ENCODE assay signal across 17 cellular contexts in the genomic region with DNA sequence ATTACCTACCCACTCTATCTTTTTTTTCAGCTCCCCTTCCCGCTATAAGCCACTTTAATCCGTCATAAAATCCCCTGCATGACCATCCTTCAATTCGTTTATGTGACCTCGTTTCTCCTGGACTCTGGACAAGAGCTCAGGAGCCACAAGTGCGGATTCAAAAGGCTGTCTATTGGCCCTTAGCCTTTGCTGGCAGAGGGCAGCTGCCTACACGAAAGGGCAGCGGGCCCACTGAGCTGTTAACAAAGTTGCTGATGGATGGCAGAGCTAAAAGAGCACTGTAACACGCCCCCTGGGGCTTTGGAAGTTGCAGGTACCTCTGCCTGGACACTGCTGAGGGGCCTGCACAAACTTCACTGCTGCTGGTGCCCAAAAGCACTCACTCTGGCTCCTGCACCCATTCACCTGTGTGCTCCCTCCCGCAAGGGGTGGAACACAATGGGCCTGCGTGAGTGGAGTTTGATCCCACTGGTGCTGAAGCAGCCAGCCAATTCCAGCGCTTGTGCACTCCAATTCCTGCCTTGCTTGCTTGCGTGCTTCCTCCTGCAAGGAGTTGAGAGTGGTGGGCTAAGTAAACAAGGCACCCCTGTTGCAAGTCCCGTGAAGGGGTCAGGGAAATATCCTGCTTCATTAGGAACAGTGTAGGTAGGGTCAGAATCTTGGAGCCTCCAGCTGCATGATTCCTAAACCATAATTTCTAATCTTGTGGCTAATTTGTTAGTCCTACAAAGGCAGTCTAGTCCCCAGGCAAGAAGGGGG. TPM values are rescaled to one million over a fixed set of nuclear protein-coding genes. Genes with fewer than 3 reads are reported as not detected.
DNase-seq lines count a peak whose midpoint lies in the region; ATAC-seq, FAIRE-seq and TF ChIP-seq lines count a peak whose summit lies in the region.
"Had no signal": no experiment of that assay in that cellular context is flagged by ENCODE, and none has a peak within 500 bp of the region (broad histone marks: within the 10 kb centered on the region; RNA-seq: fewer than 3 reads in every experiment).

No MANE protein-coding gene starts in this region.

- H2BK20ac ChIP-seq in H9 (ENCODE audit: low read depth, low read length, poor library complexity, severe bottlenecking): no peak overlapping the region

- no peak overlapping the region for H2AK5ac ChIP-seq in H9 (ENCODE audit: insufficient read length, low read length)

- no peak for FAIRE-seq in small intestine (lab: Jason Lieb, UNC)
- FAIRE-seq: H54 had no signal

- H3K36me3 Mint-ChIP-seq in H9 (ENCODE audit: insufficient read depth in 1 of 3, low read depth in 3 of 3) (peaks cover 0 to 6% (median 2%) of the 10 kb centered on the region in 3 experiments; a peak in 3 of 7 replicates), mesothelial cell of epicardium (peaks cover 2% of the 10 kb centered on the region)

- H4K91ac ChIP-seq in H9 (ENCODE audit: insufficient read length, low read depth, low read length): no peak overlapping the region

- TF ChIP-seq CTCF in H9 (conservative IDR thresholded peaks at IDR 0.05) (no peak), mesothelial cell of epicardium (IDR thresholded peaks at IDR 0.05; ENCODE audit: unreplicated experiment) (no peak)

- no CpG with 5 or more reads among the region's 13 CpGs for WGBS in H9 (ENCODE audit: extremely low coverage, insufficient read length, low lambda C conversion rate)
- 42 to 67% (median 61%) methylated on average over 13 of the region's 13 CpGs for WGBS in small intestine, 3 donors

- no peak overlapping the region for H2BK12ac ChIP-seq in H9 (ENCODE audit: insufficient read length, low read depth, low read length)

- no peaks in the 10 kb centered on the region for H3K79me1 ChIP-seq in H9 (ENCODE audit: insufficient read depth, low read depth, low read length, poor library complexity, severe bottlenecking)

- H3K27ac Mint-ChIP-seq in H9: no peak overlapping the region
- no peak overlapping the region for H3K27ac Mint-ChIP-seq in mesothelial cell of epicardium
- H3K27ac Mint-ChIP-seq: CD8-positive, alpha-beta memory T cell had no signal

- DNase-seq in H9: peak; percentile 36
- DNase-seq in NCI-H82 treated with DMSO at 0.1 percent for 48 hours (lab: John Stamatoyannopoulos, UW; ENCODE audit: unreplicated experiment): peak; percentile 47
- DNase-seq in islet precursor cell: peak; percentile 63
- peak; percentile 12 for DNase-seq in small intestine
- no peak for DNase-seq in NCI-H2107 (lab: John Stamatoyannopoulos, UW)
- no peak for DNase-seq in mesothelial cell of epicardium (ENCODE audit: low spot score in 2 of 2, unreplicated experiment in 2 of 2)
- DNase-seq: BE2C; CD8-positive, alpha-beta memory T cell; DND-41; Kasumi-1; NCI-H1417 treated with DMSO at 0.1 percent for 48 hours; NCI-H2029 treated with DMSO at 0.1 percent for 48 hours; NCI-H524; OCI-M1; RPMI8226 had no signal

- no peak overlapping the region; the same call in 1 of the 2 replicates for H3K14ac ChIP-seq in H9 (ENCODE audit: insufficient read depth, low read length)

- no peak overlapping the region for H3K4ac ChIP-seq in H9 (ENCODE audit: low read depth, low read length)

- H2BK15ac ChIP-seq in H9 (ENCODE audit: low read depth, low read length): no peak overlapping the region

- H3K36me3 ChIP-seq in small intestine (ENCODE audit: control insufficient read depth in 2 of 2, insufficient read depth in 2 of 2, low read length in 2 of 2): no peaks in the 10 kb centered on the region
- H3K36me3 ChIP-seq: BE2C had no signal

- no peaks in the 10 kb centered on the region for H4K20me1 ChIP-seq in H9 (ENCODE audit: control insufficient read depth, insufficient read depth, insufficient read length)

- H3K23me2 ChIP-seq in H9 (ENCODE audit: insufficient read length, low read depth, low read length, poor library complexity, severe bottlenecking): no peaks in the 10 kb centered on the region

- H3K56ac ChIP-seq in H9 (ENCODE audit: insufficient read length, low read depth, low read length): no peak overlapping the region

- H3K27me3 ChIP-seq in H9 (ENCODE audit: insufficient read depth, low read length) (no peaks in the 10 kb centered on the region), small intestine (ENCODE audit: control insufficient read depth in 2 of 2, insufficient read depth in 2 of 2, low read length in 2 of 2) (no peaks in the 10 kb centered on the region)
- H3K27me3 ChIP-seq: BE2C had no signal

- no peak overlapping the region for H2BK5ac ChIP-seq in H9 (ENCODE audit: insufficient read length, low read length)

- no peak for ATAC-seq in GM19328 (IDR thresholded peaks at IDR 0.05; ENCODE audit: unreplicated experiment)

- H4K8ac ChIP-seq in H9 (replicated peaks; ENCODE audit: insufficient read length, low read depth, low read length): no peak overlapping the region

- H3K4me3 Mint-ChIP-seq in H9 (no peak overlapping the region), mesothelial cell of epicardium (no peak overlapping the region)
- H3K4me3 Mint-ChIP-seq: CD8-positive, alpha-beta memory T cell had no signal

- H3K23ac ChIP-seq in H9 (ENCODE audit: insufficient read length, low read depth, low read length): no peak overlapping the region

- peaks cover 14 to 15% of the 10 kb centered on the region in 2 experiments; a peak in 4 of 5 replicates for H3K9me3 Mint-ChIP-seq in H9
- peaks cover 8% of the 10 kb centered on the region for H3K9me3 Mint-ChIP-seq in mesothelial cell of epicardium

- H2AFZ ChIP-seq in H9 (ENCODE audit: low read length): no peak overlapping the region

- H3K4me1 Mint-ChIP-seq in H9: peaks cover 3 to 5% of the 10 kb centered on the region in 2 experiments; a peak in 2 of 4 replicates
- peaks cover 5% of the 10 kb centered on the region for H3K4me1 Mint-ChIP-seq in mesothelial cell of epicardium

- no peak overlapping the region for H3K4me2 ChIP-seq in H9 (ENCODE audit: insufficient read depth, insufficient read length, low read length)

- no peak overlapping the region for H3K27ac ChIP-seq in H9 (ENCODE audit: insufficient read length, low read depth, low read length)
- no peak overlapping the region for H3K27ac ChIP-seq in small intestine (ENCODE audit: low read depth in 1 of 2, low read length in 1 of 2)

- no peak overlapping the region for H4K5ac ChIP-seq in H9 (ENCODE audit: insufficient read length, low read depth, low read length)

- no peak overlapping the region for H3K4me3 ChIP-seq in small intestine (ENCODE audit: low read depth in 1 of 2, low read length in 2 of 2)

- H3T11ph ChIP-seq in H9 (ENCODE audit: low read length): no peak overlapping the region

- H3K18ac ChIP-seq in H9 (ENCODE audit: insufficient read length, low read depth, low read length): no peak overlapping the region

- H3K79me2 ChIP-seq in H9 (ENCODE audit: insufficient read depth, low read length): no peaks in the 10 kb centered on the region

- H2BK120ac ChIP-seq in H9 (ENCODE audit: low read depth, low read length, poor library complexity, severe bottlenecking): no peak overlapping the region

- peaks cover 5% of the 10 kb centered on the region; the same call in 1 of the 2 replicates for H3K27me3 Mint-ChIP-seq in H9 (ENCODE audit: low read depth)
- H3K27me3 Mint-ChIP-seq in mesothelial cell of epicardium (ENCODE audit: low read depth): no peaks in the 10 kb centered on the region

- H3K4me1 ChIP-seq in H9 (ENCODE audit: insufficient read depth, low read length) (no peaks in the 10 kb centered on the region; the same call in 1 of the 2 replicates), small intestine (ENCODE audit: control insufficient read depth in 2 of 2, insufficient read depth in 1 of 2, low read depth in 1 of 2, low read length in 1 of 2) (no peaks in the 10 kb centered on the region)
- H3K4me1 ChIP-seq: BE2C had no signal

- no peak overlapping the region for H3K9ac ChIP-seq in H9 (ENCODE audit: extremely low read depth, insufficient read length, low read length)

- H3K9me3 ChIP-seq in H9 (ENCODE audit: control insufficient read depth, low read depth, low read length): no peaks in the 10 kb centered on the region
- no peaks in the 10 kb centered on the region for H3K9me3 ChIP-seq in small intestine (ENCODE audit: control insufficient read depth, low read depth)
- H3K9me3 ChIP-seq: BE2C had no signal

RNA-seq across cellular contexts. Expression of a gene that starts 10.6 kb away (rescaled TPM):
- 6.3 and 6.5 TPM in 2 replicates for total RNA-seq in H9 (2021)
- 1 to 10 TPM in 2 of 3 donors, under 1 TPM in 1; 0.89 to 9.9 (median 4.1) TPM for polyA plus RNA-seq in small intestine
- total RNA-seq in mesothelial cell of epicardium: 14.4 to 17.4 TPM (median 15.8 TPM) in 3 replicates

RNA-seq across cellular contexts. Expression of a gene that starts 36.0 kb away (rescaled TPM):
- total RNA-seq in H9 (2021): 42.8 and 44.3 TPM in 2 replicates
- 10 to 100 TPM in 2 of 3 donors, 1 to 10 TPM in 1; 6.8 to 13.6 (median 11.6) TPM for polyA plus RNA-seq in small intestine
- total RNA-seq in mesothelial cell of epicardium: 33.2 to 35.9 TPM (median 33.6 TPM) in 3 replicates

Comparison
In these comparisons a context has a peak if more than half of its experiments do, and no peak if none do; other contexts are left out.
1. DNase-seq: peak in H9 (single experiment), NCI-H82 treated with DMSO at 0.1 percent for 48 hours (single experiment), islet precursor cell (single experiment) and small intestine (single experiment); none in NCI-H2107 (single experiment) and mesothelial cell of epicardium (0 of 2).